ENCODE assay signal across 10 cellular contexts in the genomic region with DNA sequence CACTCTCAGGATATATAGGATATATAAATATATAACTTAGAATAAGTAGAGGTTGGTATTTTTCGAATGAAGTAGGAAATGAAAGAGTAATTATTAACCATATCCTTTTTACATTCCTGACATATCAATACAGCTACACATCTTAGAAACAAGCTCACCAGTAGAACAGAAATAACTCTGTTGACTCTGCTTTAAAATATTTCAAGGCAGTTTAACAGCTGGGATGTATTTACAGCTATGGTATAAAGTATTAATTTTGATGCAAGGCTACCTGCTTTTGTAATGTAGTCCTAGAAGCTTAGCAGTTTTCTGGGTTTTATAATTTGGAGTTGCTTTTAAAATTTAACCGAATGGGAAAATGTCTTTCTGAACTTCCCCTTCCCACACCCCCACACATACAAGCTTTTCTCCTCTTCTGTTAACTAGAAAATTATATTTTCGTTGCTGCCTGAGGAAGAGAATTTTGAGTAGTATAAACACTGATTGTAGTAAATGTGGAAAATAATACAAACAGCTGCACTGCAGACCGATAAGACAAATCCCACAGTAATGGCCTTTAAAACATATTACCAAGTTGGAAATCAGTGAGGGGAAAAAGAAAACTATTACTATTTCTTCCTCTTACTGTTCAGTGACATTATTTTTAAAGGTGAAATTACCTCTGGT.
DNase-seq lines count a peak whose midpoint lies in the region; ATAC-seq, FAIRE-seq and TF ChIP-seq lines count a peak whose summit lies in the region.
"Had no signal": no experiment of that assay in that cellular context is flagged by ENCODE, and none has a peak within 500 bp of the region (broad histone marks: within the 10 kb centered on the region; RNA-seq: fewer than 3 reads in every experiment).

No MANE protein-coding gene starts in this region.

- H2AFZ ChIP-seq in H9 (ENCODE audit: low read length), result no peak overlapping the region

- no peaks in the 10 kb centered on the region; the same call in 1 of the 2 replicates for H3K79me2 ChIP-seq in H9 (ENCODE audit: insufficient read depth, low read length)

- H3K23ac ChIP-seq in H9 (ENCODE audit: insufficient read length, low read depth, low read length), result no peak overlapping the region

- TF ChIP-seq CTCF in H9 (conservative IDR thresholded peaks at IDR 0.05) (no peak), WTC11 (IDR thresholded peaks at IDR 0.05) (no peak), foreskin fibroblast (IDR thresholded peaks at IDR 0.05; ENCODE audit: low read depth, low read length) (no peak), pancreas (IDR thresholded peaks at IDR 0.05) (no peak), suprapubic skin (IDR thresholded peaks at IDR 0.05) (no peak)

- H4K8ac ChIP-seq in H9 (replicated peaks; ENCODE audit: insufficient read length, low read depth, low read length), result no peak overlapping the region

- H3K4me2 ChIP-seq in H9 (ENCODE audit: insufficient read depth, insufficient read length, low read length), result no peak overlapping the region

- no peaks in the 10 kb centered on the region for H3K79me1 ChIP-seq in H9 (ENCODE audit: insufficient read depth, low read depth, low read length, poor library complexity, severe bottlenecking)

- TF ChIP-seq EP300 in suprapubic skin (IDR thresholded peaks at IDR 0.05), result no peak

- no peak overlapping the region for H2BK20ac ChIP-seq in H9 (ENCODE audit: low read depth, low read length, poor library complexity, severe bottlenecking)

- no peak overlapping the region for H3K9ac ChIP-seq in H9 (ENCODE audit: extremely low read depth, insufficient read length, low read length)

- no peak overlapping the region for H3T11ph ChIP-seq in H9 (ENCODE audit: low read length)

- H4K91ac ChIP-seq in H9 (ENCODE audit: insufficient read length, low read depth, low read length), result no peak overlapping the region

- H3K56ac ChIP-seq in H9 (ENCODE audit: insufficient read length, low read depth, low read length), result no peak overlapping the region

- H3K9me3 Mint-ChIP-seq in H9, result no peaks in the 10 kb centered on the region
- H3K9me3 Mint-ChIP-seq in WTC11, result no peaks in the 10 kb centered on the region
- no peaks in the 10 kb centered on the region for H3K9me3 Mint-ChIP-seq in stimulated activated memory B cell treated with anti-CD40 and anti-IgM and Interleukin-4, amounts not matched to agents 10 μg/mL and 1 μg/mL and 100 μg/mL, for 72 hours

- H4K5ac ChIP-seq in H9 (ENCODE audit: insufficient read length, low read depth, low read length), result no peak overlapping the region

- no CpG with 5 or more reads among the region's 4 CpGs for WGBS in H9 (ENCODE audit: extremely low coverage, insufficient read length, low lambda C conversion rate)
- WGBS in pancreas, 2 donors, result 10 to 13% methylated on average over 4 of the region's 4 CpGs
- WGBS in suprapubic skin, result 62% methylated on average over 4 of the region's 4 CpGs

- CTCF ChIA-PET in WTC11 (lab: Charles Lee), result no interaction called here

- no peaks in the 10 kb centered on the region for H3K23me2 ChIP-seq in H9 (ENCODE audit: insufficient read length, low read depth, low read length, poor library complexity, severe bottlenecking)

- TF ChIP-seq POLR2A in suprapubic skin (IDR thresholded peaks at IDR 0.05), result no peak

- H3K36me3 Mint-ChIP-seq in H9 (ENCODE audit: insufficient read depth in 1 of 3, low read depth in 3 of 3) (peaks cover 2 to 5% (median 3%) of the 10 kb centered on the region in 3 experiments), WTC11 (no peaks in the 10 kb centered on the region; the same call in 1 of the 2 replicates)
- peaks cover 11% of the 10 kb centered on the region for H3K36me3 Mint-ChIP-seq in stimulated activated memory B cell treated with anti-CD40 and anti-IgM and Interleukin-4, amounts not matched to agents 10 μg/mL and 1 μg/mL and 100 μg/mL, for 72 hours

- H3K27me3 ChIP-seq in H9 (ENCODE audit: insufficient read depth, low read length), result no peaks in the 10 kb centered on the region
- no peaks in the 10 kb centered on the region for H3K27me3 ChIP-seq in pancreas
- H3K27me3 ChIP-seq in suprapubic skin, result no peaks in the 10 kb centered on the region
- H3K27me3 ChIP-seq: breast epithelium had no signal

- no peak overlapping the region for H3K4me3 ChIP-seq in foreskin fibroblast (ENCODE audit: low read depth in 1 of 2, low read length in 2 of 2)
- no peak overlapping the region for H3K4me3 ChIP-seq in pancreas
- no peak overlapping the region for H3K4me3 ChIP-seq in suprapubic skin
- H3K4me3 ChIP-seq: breast epithelium, K562 had no signal

- H3K4ac ChIP-seq in H9 (ENCODE audit: low read depth, low read length), result no peak overlapping the region

- POLR2A ChIA-PET in WTC11 (lab: Charles Lee), result interaction anchor here (0.7 kb wide), 1 partner anchor 465 kb away, joined by 4 read pairs; no protein-coding TSS in a partner anchor

- H3K27ac ChIP-seq in H9 (ENCODE audit: insufficient read length, low read depth, low read length) (no peak overlapping the region), pancreas (peak overlapping the region in 2 of 4 donors; percentile 4 to 34), suprapubic skin (no peak overlapping the region)
- H3K27ac ChIP-seq: breast epithelium had no signal

- H3K9me3 ChIP-seq in H9 (ENCODE audit: control insufficient read depth, low read depth, low read length) (no peaks in the 10 kb centered on the region), pancreas (no peaks in the 10 kb centered on the region), suprapubic skin (no peaks in the 10 kb centered on the region)
- H3K9me3 ChIP-seq: breast epithelium had no signal

- H3K27me3 Mint-ChIP-seq in H9 (ENCODE audit: low read depth) (no peaks in the 10 kb centered on the region), WTC11 (ENCODE audit: low read depth) (no peaks in the 10 kb centered on the region)
- no peaks in the 10 kb centered on the region for H3K27me3 Mint-ChIP-seq in stimulated activated memory B cell treated with anti-CD40 and anti-IgM and Interleukin-4, amounts not matched to agents 10 μg/mL and 1 μg/mL and 100 μg/mL, for 72 hours

- H3K4me1 Mint-ChIP-seq in H9, result peaks cover 44 to 53% of the 10 kb centered on the region in 2 experiments
- H3K4me1 Mint-ChIP-seq in WTC11, result peaks cover 63% of the 10 kb centered on the region
- H3K4me1 Mint-ChIP-seq in stimulated activated memory B cell treated with anti-CD40 and anti-IgM and Interleukin-4, amounts not matched to agents 10 μg/mL and 1 μg/mL and 100 μg/mL, for 72 hours, result no peaks in the 10 kb centered on the region

- H2BK15ac ChIP-seq in H9 (ENCODE audit: low read depth, low read length), result no peak overlapping the region

- no peak overlapping the region for H2BK12ac ChIP-seq in H9 (ENCODE audit: insufficient read length, low read depth, low read length)

- FAIRE-seq in pancreas (lab: Jason Lieb, UNC) (no peak), frontal cortex (lab: Jason Lieb, UNC) (no peak)
- FAIRE-seq: K562 had no signal

- no peaks in the 10 kb centered on the region for H4K20me1 ChIP-seq in H9 (ENCODE audit: control insufficient read depth, insufficient read depth, insufficient read length)

- H3K4me3 Mint-ChIP-seq in H9 (no peak overlapping the region; a peak in 1 of 5 replicates), WTC11 (no peak overlapping the region)
- no peak overlapping the region for H3K4me3 Mint-ChIP-seq in stimulated activated memory B cell treated with anti-CD40 and anti-IgM and Interleukin-4, amounts not matched to agents 10 μg/mL and 1 μg/mL and 100 μg/mL, for 72 hours

- peak overlapping the region; percentile 82 to 94 (median 82) for H3K27ac Mint-ChIP-seq in H9
- H3K27ac Mint-ChIP-seq in WTC11, result peak overlapping the region; percentile 76
- no peak overlapping the region for H3K27ac Mint-ChIP-seq in stimulated activated memory B cell treated with anti-CD40 and anti-IgM and Interleukin-4, amounts not matched to agents 10 μg/mL and 1 μg/mL and 100 μg/mL, for 72 hours

- H3K36me3 ChIP-seq in pancreas, result no peaks in the 10 kb centered on the region
- peaks cover 6% of the 10 kb centered on the region for H3K36me3 ChIP-seq in suprapubic skin
- H3K36me3 ChIP-seq: breast epithelium had no signal

- H3K18ac ChIP-seq in H9 (ENCODE audit: insufficient read length, low read depth, low read length), result no peak overlapping the region

- H2BK120ac ChIP-seq in H9 (ENCODE audit: low read depth, low read length, poor library complexity, severe bottlenecking), result no peak overlapping the region

- no peak overlapping the region for H2AK5ac ChIP-seq in H9 (ENCODE audit: insufficient read length, low read length)

- no peak overlapping the region for H2BK5ac ChIP-seq in H9 (ENCODE audit: insufficient read length, low read length)

- no peak for ATAC-seq in WTC11
- peak in 3 of 4 donors; percentile 46 to 70 (median 52) for ATAC-seq in pancreas
- no peak for ATAC-seq in stimulated activated memory B cell treated with anti-CD40 and anti-IgM and Interleukin-4, amounts not matched to agents 10 μg/mL and 1 μg/mL and 100 μg/mL, for 72 hours
- ATAC-seq: K562 had no signal

- intact Hi-C loops in pancreas (cut with DNase I), result no loop called here

- DNase-seq in H9, result no peak
- DNase-seq in WTC11 (ENCODE audit: low spot score), result no peak
- DNase-seq in foreskin fibroblast, result peak; percentile 45 to 70
- DNase-seq in pancreas, result no peak
- DNase-seq in suprapubic skin (ENCODE audit: low spot score in 2 of 2), result no peak
- DNase-seq in frontal cortex (ENCODE audit: low spot score in 2 of 2), result no peak
- no peak for DNase-seq in cortex of kidney (lab: John Stamatoyannopoulos, UW)

- H3K4me1 ChIP-seq in H9 (ENCODE audit: insufficient read depth, low read length) (peaks cover 12% of the 10 kb centered on the region), pancreas (peaks cover 10 to 17% (median 17%) of the 10 kb centered on the region in 3 donors), suprapubic skin (no peaks in the 10 kb centered on the region)
- H3K4me1 ChIP-seq: breast epithelium had no signal

- H3K14ac ChIP-seq in H9 (ENCODE audit: insufficient read depth, low read length), result no peak overlapping the region

TF ChIP-seq in WTC11, 78 proteins besides CTCF, POLR2A, EP300 and RAD21 (continues in another document):
- TF ChIP-seq PRRX2 (CRISPR knock-in tag; IDR thresholded peaks at IDR 0.05), result no peak

Comparison
In these comparisons a context has a peak if more than half of its experiments do, and no peak if none do; other contexts are left out.
1. DNase-seq: peak in foreskin fibroblast (2 of 2); none in H9 (single experiment), WTC11 (single experiment), pancreas (0 of 6), suprapubic skin (0 of 2), frontal cortex (0 of 2) and cortex of kidney (single experiment).
2. ATAC-seq: peak in pancreas (3 of 4); none in WTC11 (single experiment) and stimulated activated memory B cell treated with anti-CD40 and anti-IgM and Interleukin-4, amounts not matched to agents 10 μg/mL and 1 μg/mL and 100 μg/mL, for 72 hours (single experiment).